8 cellular contexts compared by ENCODE assay signal in genomic region chr3:169668957-169669681, GRCh38. TPM values are rescaled to one million over a fixed set of nuclear protein-coding genes. Genes with fewer than 3 reads are reported as not detected.
DNase-seq lines count a peak whose midpoint lies in the region; ATAC-seq and TF ChIP-seq lines count a peak whose summit lies in the region.

No MANE protein-coding gene starts in this region.

- intact Hi-C loops in activated naive CD4-positive, alpha-beta T cell treated with anti-CD3 and anti-CD28 coated beads for 36 hours (cut with micrococcal nuclease) = loop anchor here (1.0 to 10.0 kb wide), 9 partner anchors 10 to 1622 kb away; no protein-coding TSS in a partner anchor
- intact Hi-C loops in ovary (cut with DNase I) = loop anchor here in 3 of 4 donors (10.0 kb wide), 3 partner anchors 76 to 524 kb away; no protein-coding TSS in a partner anchor

- TF ChIP-seq EP300 in ovary (IDR thresholded peaks at IDR 0.05) = no peak

- peak; percentile 86 for ATAC-seq in HG03460 (IDR thresholded peaks at IDR 0.05; ENCODE audit: unreplicated experiment)

- peaks cover 8% of the 10 kb centered on the region for H3K9me3 Mint-ChIP-seq in activated naive CD4-positive, alpha-beta T cell treated with anti-CD3 and anti-CD28 coated beads for 36 hours

- CTCF ChIA-PET in activated naive CD4-positive, alpha-beta T cell treated with anti-CD3 and anti-CD28 coated beads for 36 hours (lab: Charles Lee) = interaction anchor here (0.6 to 2.6 kb wide), 21 partner anchors 8 to 537 kb away, joined by 3 to 22 read pairs (median 3); no protein-coding TSS in a partner anchor

- H3K27me3 Mint-ChIP-seq in activated naive CD4-positive, alpha-beta T cell treated with anti-CD3 and anti-CD28 coated beads for 36 hours (ENCODE audit: low read depth) = peaks cover 82% of the 10 kb centered on the region

- H3K4me3 ChIP-seq in cardiac muscle cell (peak overlapping the region; percentile 41), ovary (peak overlapping the region; percentile 30)

- 1% methylated on average over 45 of the region's 45 CpGs for WGBS in ovary, 3 donors

- H3K9me3 ChIP-seq in cardiac muscle cell (ENCODE audit: low read depth) (no peaks in the 10 kb centered on the region), ovary (no peaks in the 10 kb centered on the region)

- H3K27ac ChIP-seq in cardiac muscle cell (no peak overlapping the region), ovary (no peak overlapping the region)

- TF ChIP-seq POLR2A in ovary (IDR thresholded peaks at IDR 0.05) = no peak

- H3K4me1 Mint-ChIP-seq in activated naive CD4-positive, alpha-beta T cell treated with anti-CD3 and anti-CD28 coated beads for 36 hours (ENCODE audit: low read depth) = peaks cover 11% of the 10 kb centered on the region

- no peak overlapping the region for H3K27ac Mint-ChIP-seq in activated naive CD4-positive, alpha-beta T cell treated with anti-CD3 and anti-CD28 coated beads for 36 hours

- H3K4me1 ChIP-seq in cardiac muscle cell (ENCODE audit: low read depth) = peaks cover 6% of the 10 kb centered on the region
- peaks cover 3% of the 10 kb centered on the region for H3K4me1 ChIP-seq in ovary (ENCODE audit: insufficient read depth)

- H3K4me3 Mint-ChIP-seq in activated naive CD4-positive, alpha-beta T cell treated with anti-CD3 and anti-CD28 coated beads for 36 hours = peak overlapping the region; percentile 57

- H3K27me3 ChIP-seq in cardiac muscle cell = peaks cover 69% of the 10 kb centered on the region
- no peaks in the 10 kb centered on the region for H3K27me3 ChIP-seq in ovary

- peaks cover 1% of the 10 kb centered on the region for H3K36me3 Mint-ChIP-seq in activated naive CD4-positive, alpha-beta T cell treated with anti-CD3 and anti-CD28 coated beads for 36 hours (ENCODE audit: low read depth)

- TF ChIP-seq CTCF in GM20000 (IDR thresholded peaks at IDR 0.05; ENCODE audit: extremely low read depth, missing control alignments) = peak; percentile 82
- TF ChIP-seq CTCF in cardiac muscle cell (IDR thresholded peaks at IDR 0.05; ENCODE audit: low read depth, low read length) = peak; percentile 87
- no peak for TF ChIP-seq CTCF in ovary (IDR thresholded peaks at IDR 0.05)

- no peaks in the 10 kb centered on the region for H3K36me3 ChIP-seq in cardiac muscle cell
- H3K36me3 ChIP-seq in ovary = no peaks in the 10 kb centered on the region

- peak; percentile 30 for DNase-seq in DMS114 treated with DMSO at 0.1 percent for 48 hours (lab: John Stamatoyannopoulos, UW; ENCODE audit: unreplicated experiment)
- DNase-seq in GM20000 (ENCODE audit: low spot score) = peak; percentile 80
- DNase-seq in NCI-H526 treated with DMSO at 0.1 percent for 48 hours (lab: John Stamatoyannopoulos, UW) = peak; percentile 84
- peak; percentile 71 for DNase-seq in activated naive CD4-positive, alpha-beta T cell treated with anti-CD3 and anti-CD28 coated beads for 36 hours
- peak; percentile 82 to 88 for DNase-seq in cardiac muscle cell (ENCODE audit: low read depth in 1 of 2, low spot score in 1 of 2)
- DNase-seq in ovary = peak; percentile 27 to 71 (median 40)
- DNase-seq in NK-92 (lab: John Stamatoyannopoulos, UW; ENCODE audit: unreplicated experiment) = no peak

RNA-seq across cellular contexts. Expression of gene MECOM, which starts 5.6 kb away (rescaled TPM):
- not detected for total RNA-seq in activated naive CD4-positive, alpha-beta T cell treated with anti-CD3 and anti-CD28 coated beads for 36 hours
- total RNA-seq in cardiac muscle cell = 10.4 and 10.9 TPM in 2 replicates
- polyA plus RNA-seq in cardiac muscle cell = 6.1 and 11.1 TPM in 2 replicates
- total RNA-seq in ovary = 10 to 100 TPM in 3 of 7 donors, 1 to 10 TPM in 4; 4.3 to 24.1 (median 9.0) TPM
- 1 to 10 TPM; 5.9 to 6.2 TPM for polyA plus RNA-seq in ovary

Comparison
In these comparisons a context has a peak if more than half of its experiments do, and no peak if none do; other contexts are left out.
1. CTCF ChIP-seq: peak in GM20000 (single experiment) and cardiac muscle cell (single experiment); none in ovary (0 of 3).
2. RNA of gene MECOM, which starts 5.6 kb away (total RNA-seq): 10.4 to 10.9 TPM in cardiac muscle cell and 4.3 to 24.1 TPM in ovary; not detected in activated naive CD4-positive, alpha-beta T cell treated with anti-CD3 and anti-CD28 coated beads for 36 hours; every median in the first group is over 4 times any median in the second.